In genomic region chr9:113895526-113895925, GRCh38 we compare ENCODE assay signal across 17 cellular contexts. TPM values are rescaled to one million over a fixed set of nuclear protein-coding genes. Genes with fewer than 3 reads are reported as not detected.
DNase-seq lines count a peak whose midpoint lies in the region; ATAC-seq and TF ChIP-seq lines count a peak whose summit lies in the region.
"Had no signal": no experiment of that assay in that cellular context is flagged by ENCODE, and none has a peak within 500 bp of the region (broad histone marks: within the 10 kb centered on the region; RNA-seq: fewer than 3 reads in every experiment).

No MANE protein-coding gene starts in this region.

- BruUV-seq in A673 (replicated peaks; lab: Mats Ljungman, UMichigan) = no TSS peak

- no peak overlapping the region for H3K4me3 ChIP-seq in A673 (ENCODE audit: low read depth, low read length, poor library complexity, severe bottlenecking)
- H3K4me3 ChIP-seq in upper lobe of right lung = no peak overlapping the region

- TF ChIP-seq CTCF in A673 (conservative IDR thresholded peaks at IDR 0.05; ENCODE audit: low read depth, low read length) (no peak), upper lobe of right lung (IDR thresholded peaks at IDR 0.05) (no peak)

- H3K9me3 ChIP-seq in A673 (ENCODE audit: low read depth, low read length, poor library complexity, severe bottlenecking) = peaks cover 9% of the 10 kb centered on the region
- peaks cover 5% of the 10 kb centered on the region for H3K9me3 ChIP-seq in upper lobe of right lung

- H3K4me1 ChIP-seq in A673 (ENCODE audit: insufficient read depth, low read length, poor library complexity, severe bottlenecking) = peaks cover 8% of the 10 kb centered on the region
- no peaks in the 10 kb centered on the region for H3K4me1 ChIP-seq in upper lobe of right lung

- H3K36me3 ChIP-seq in A673 (ENCODE audit: insufficient read depth, low read length, poor library complexity, severe bottlenecking) = peaks cover 14% of the 10 kb centered on the region
- H3K36me3 ChIP-seq in upper lobe of right lung = no peaks in the 10 kb centered on the region

- no peak for ATAC-seq in upper lobe of right lung
- ATAC-seq: Panc1 had no signal

- intact Hi-C loops in A673 (cut with micrococcal nuclease; ENCODE audit: unreplicated experiment) = no loop called here
- intact Hi-C loops in upper lobe of right lung (cut with DNase I) = no loop called here

- H3K27ac ChIP-seq in A673 (ENCODE audit: low read depth, low read length, poor library complexity, severe bottlenecking) (no peak overlapping the region), upper lobe of right lung (no peak overlapping the region), substantia nigra (ENCODE audit: low read depth, low read length, poor library complexity, severe bottlenecking) (no peak overlapping the region)

- DNase-seq in A673 (ENCODE audit: low spot score) = peak; percentile 47
- DNase-seq in ELR (ENCODE audit: low read depth) = peak; percentile 42
- DNase-seq in LHCN-M2 (ENCODE audit: low read depth) = peak; percentile 19
- DNase-seq in fibroblast of gingiva (ENCODE audit: low read depth) = peak; percentile 59
- no peak for DNase-seq in medulla oblongata (ENCODE audit: extremely low spot score)
- DNase-seq in Kasumi-1 (lab: John Stamatoyannopoulos, UW) = no peak
- DNase-seq in upper lobe of right lung = no peak
- no peak for DNase-seq in substantia nigra (lab: John Stamatoyannopoulos, UW)
- DNase-seq: CD4-positive, alpha-beta T cell; H9; MV-4-11; NCI-H1436; NCI-H2029 treated with DMSO at 0.1 percent for 48 hours; NCI-H510A; NCI-H82; Right ventricle myocardium superior had no signal

- POLR2A ChIA-PET in A673 (lab: Charles Lee; ENCODE audit: low non-redundant PET) = no interaction called here

- H3K27me3 ChIP-seq in A673 (replicated peaks; ENCODE audit: insufficient read depth, low read depth, low read length, poor library complexity) = no peaks in the 10 kb centered on the region
- H3K27me3 ChIP-seq in upper lobe of right lung = no peaks in the 10 kb centered on the region

- CTCF ChIA-PET in A673 (lab: Charles Lee) = no interaction called here

RNA-seq across cellular contexts. Expression of gene ZNF618, which starts 19.4 kb away (rescaled TPM):
- total RNA-seq in A673 (2021) (29.4 and 36.5 TPM in 2 replicates), LHCN-M2 (2014; rRNA removed) (3.7 and 5.1 TPM in 2 replicates), upper lobe of right lung (9.8 TPM)
- 6.1 TPM for polyA plus RNA-seq in LHCN-M2 (2012)

Comparison
In these comparisons a context has a peak if more than half of its experiments do, and no peak if none do; other contexts are left out.
1. DNase-seq: peak in A673 (single experiment), ELR (single experiment), LHCN-M2 (single experiment) and fibroblast of gingiva (single experiment); none in medulla oblongata (single experiment), Kasumi-1 (0 of 2), upper lobe of right lung (single experiment) and substantia nigra (0 of 49).